1 cellular context compared by ENCODE assay signal in the genomic region with DNA sequence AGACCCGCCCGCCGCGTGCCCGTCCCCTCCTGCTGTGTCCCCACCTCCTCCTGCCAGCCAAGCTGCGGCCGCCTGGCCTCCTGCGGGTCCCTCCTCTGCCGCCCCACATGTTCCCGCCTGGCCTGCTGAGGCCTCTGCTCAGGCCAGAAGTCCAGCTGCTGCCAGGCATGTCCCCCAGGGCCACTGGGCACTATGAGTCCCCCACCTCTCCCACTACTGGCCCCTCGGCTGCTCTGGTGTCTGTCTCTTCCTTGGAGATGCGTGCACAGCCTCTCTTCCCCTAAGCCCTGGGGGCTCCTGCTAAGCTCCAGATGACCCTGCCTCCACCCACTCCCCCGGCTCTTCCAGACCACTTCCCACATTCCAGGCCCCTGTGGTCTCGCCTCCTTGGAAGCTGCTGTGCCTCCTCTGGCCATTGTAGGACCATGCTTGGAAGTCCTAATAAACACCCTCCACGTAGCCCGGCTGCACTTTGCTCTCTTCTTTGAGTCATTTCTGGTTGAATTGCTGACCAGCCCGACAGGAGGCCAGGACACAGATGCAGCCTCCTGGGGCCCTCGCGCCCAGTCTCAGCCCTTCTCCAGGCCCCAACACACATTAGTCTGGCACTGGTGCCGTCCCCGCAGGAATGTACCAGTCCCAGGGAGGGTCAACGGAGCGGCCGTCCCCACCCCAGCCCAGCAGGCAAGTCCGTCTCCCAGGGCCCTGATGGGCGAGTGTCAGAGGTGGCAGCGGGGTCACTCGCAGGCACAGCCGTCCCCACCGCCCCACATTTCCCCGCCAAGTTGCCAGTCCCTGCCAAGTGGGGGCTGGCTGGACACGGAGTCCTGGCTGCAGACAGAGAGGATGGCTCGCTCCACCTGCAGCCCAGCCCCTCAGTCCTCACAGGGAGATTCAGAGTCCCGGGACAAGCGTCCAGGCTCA.
TF ChIP-seq lines count a peak whose summit lies in the region.

No MANE protein-coding gene starts in this region.

TF ChIP-seq in HepG2, 621 proteins besides CTCF, POLR2A, EP300 and RAD21 (continued from another document and continues in another):
- TF ChIP-seq, protein P1, sequence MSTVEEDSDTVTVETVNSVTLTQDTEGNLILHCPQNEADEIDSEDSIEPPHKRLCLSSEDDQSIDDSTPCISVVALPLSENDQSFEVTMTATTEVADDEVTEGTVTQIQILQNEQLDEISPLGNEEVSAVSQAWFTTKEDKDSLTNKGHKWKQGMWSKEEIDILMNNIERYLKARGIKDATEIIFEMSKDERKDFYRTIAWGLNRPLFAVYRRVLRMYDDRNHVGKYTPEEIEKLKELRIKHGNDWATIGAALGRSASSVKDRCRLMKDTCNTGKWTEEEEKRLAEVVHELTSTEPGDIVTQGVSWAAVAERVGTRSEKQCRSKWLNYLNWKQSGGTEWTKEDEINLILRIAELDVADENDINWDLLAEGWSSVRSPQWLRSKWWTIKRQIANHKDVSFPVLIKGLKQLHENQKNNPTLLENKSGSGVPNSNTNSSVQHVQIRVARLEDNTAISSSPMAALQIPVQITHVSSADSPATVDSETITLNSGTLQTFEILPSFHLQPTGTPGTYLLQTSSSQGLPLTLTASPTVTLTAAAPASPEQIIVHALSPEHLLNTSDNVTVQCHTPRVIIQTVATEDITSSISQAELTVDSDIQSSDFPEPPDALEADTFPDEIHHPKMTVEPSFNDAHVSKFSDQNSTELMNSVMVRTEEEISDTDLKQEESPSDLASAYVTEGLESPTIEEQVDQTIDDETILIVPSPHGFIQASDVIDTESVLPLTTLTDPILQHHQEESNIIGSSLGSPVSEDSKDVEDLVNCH (CRISPR knock-in tag; IDR thresholded peaks at IDR 0.05) = no peak
- TF ChIP-seq ZNF703 (CRISPR knock-in tag; IDR thresholded peaks at IDR 0.05; ENCODE audit: borderline replicate concordance) (no peak), HOXA3 (CRISPR knock-in tag; IDR thresholded peaks at IDR 0.05) (peak; percentile 32; the same call in 1 of the 2 replicates), PCBP1 (IDR thresholded peaks at IDR 0.05; ENCODE audit: borderline replicate concordance, low read depth, low read length) (no peak), RFXAP (CRISPR knock-in tag; IDR thresholded peaks at IDR 0.05; ENCODE audit: borderline replicate concordance) (no peak), ZMYM3 (CRISPR knock-in tag; IDR thresholded peaks at IDR 0.05) (peak; percentile 76), HOXA9 (CRISPR knock-in tag; IDR thresholded peaks at IDR 0.05; ENCODE audit: borderline replicate concordance) (no peak), NFE2 (CRISPR knock-in tag; IDR thresholded peaks at IDR 0.05) (no peak), REL (CRISPR knock-in tag; conservative IDR thresholded peaks at IDR 0.05) (no peak), ADNP (CRISPR knock-in tag; IDR thresholded peaks at IDR 0.05) (no peak), KMT2B (CRISPR knock-in tag; IDR thresholded peaks at IDR 0.05) (no peak), ZNF263 (CRISPR knock-in tag; IDR thresholded peaks at IDR 0.05) (no peak), KLF11 (CRISPR knock-in tag; IDR thresholded peaks at IDR 0.05) (no peak), SNAI1 (CRISPR knock-in tag; IDR thresholded peaks at IDR 0.05; ENCODE audit: borderline replicate concordance) (no peak), TCF7L2 (IDR thresholded peaks at IDR 0.05; ENCODE audit: low read depth, low read length) (no peak), RXRB (CRISPR knock-in tag; IDR thresholded peaks at IDR 0.05; ENCODE audit: borderline replicate concordance) (0 out of 2 replicates have a peak, but pooled peaks have one; percentile 15), SALL1 (CRISPR knock-in tag; IDR thresholded peaks at IDR 0.05) (peak; percentile 58), PHF8 (CRISPR knock-in tag; IDR thresholded peaks at IDR 0.05) (peak; percentile 33; the same call in 1 of the 2 replicates), ZNF788 (CRISPR knock-in tag; IDR thresholded peaks at IDR 0.05; ENCODE audit: borderline replicate concordance) (0 out of 2 replicates have a peak, but pooled peaks have one; percentile 32), ZSCAN31 (CRISPR knock-in tag; IDR thresholded peaks at IDR 0.05; ENCODE audit: low read depth) (peak; percentile 30; the same call in 1 of the 2 replicates), ERF (CRISPR knock-in tag; IDR thresholded peaks at IDR 0.05) (no peak; the same call in 1 of the 2 replicates)
- TF ChIP-seq, protein P2, sequence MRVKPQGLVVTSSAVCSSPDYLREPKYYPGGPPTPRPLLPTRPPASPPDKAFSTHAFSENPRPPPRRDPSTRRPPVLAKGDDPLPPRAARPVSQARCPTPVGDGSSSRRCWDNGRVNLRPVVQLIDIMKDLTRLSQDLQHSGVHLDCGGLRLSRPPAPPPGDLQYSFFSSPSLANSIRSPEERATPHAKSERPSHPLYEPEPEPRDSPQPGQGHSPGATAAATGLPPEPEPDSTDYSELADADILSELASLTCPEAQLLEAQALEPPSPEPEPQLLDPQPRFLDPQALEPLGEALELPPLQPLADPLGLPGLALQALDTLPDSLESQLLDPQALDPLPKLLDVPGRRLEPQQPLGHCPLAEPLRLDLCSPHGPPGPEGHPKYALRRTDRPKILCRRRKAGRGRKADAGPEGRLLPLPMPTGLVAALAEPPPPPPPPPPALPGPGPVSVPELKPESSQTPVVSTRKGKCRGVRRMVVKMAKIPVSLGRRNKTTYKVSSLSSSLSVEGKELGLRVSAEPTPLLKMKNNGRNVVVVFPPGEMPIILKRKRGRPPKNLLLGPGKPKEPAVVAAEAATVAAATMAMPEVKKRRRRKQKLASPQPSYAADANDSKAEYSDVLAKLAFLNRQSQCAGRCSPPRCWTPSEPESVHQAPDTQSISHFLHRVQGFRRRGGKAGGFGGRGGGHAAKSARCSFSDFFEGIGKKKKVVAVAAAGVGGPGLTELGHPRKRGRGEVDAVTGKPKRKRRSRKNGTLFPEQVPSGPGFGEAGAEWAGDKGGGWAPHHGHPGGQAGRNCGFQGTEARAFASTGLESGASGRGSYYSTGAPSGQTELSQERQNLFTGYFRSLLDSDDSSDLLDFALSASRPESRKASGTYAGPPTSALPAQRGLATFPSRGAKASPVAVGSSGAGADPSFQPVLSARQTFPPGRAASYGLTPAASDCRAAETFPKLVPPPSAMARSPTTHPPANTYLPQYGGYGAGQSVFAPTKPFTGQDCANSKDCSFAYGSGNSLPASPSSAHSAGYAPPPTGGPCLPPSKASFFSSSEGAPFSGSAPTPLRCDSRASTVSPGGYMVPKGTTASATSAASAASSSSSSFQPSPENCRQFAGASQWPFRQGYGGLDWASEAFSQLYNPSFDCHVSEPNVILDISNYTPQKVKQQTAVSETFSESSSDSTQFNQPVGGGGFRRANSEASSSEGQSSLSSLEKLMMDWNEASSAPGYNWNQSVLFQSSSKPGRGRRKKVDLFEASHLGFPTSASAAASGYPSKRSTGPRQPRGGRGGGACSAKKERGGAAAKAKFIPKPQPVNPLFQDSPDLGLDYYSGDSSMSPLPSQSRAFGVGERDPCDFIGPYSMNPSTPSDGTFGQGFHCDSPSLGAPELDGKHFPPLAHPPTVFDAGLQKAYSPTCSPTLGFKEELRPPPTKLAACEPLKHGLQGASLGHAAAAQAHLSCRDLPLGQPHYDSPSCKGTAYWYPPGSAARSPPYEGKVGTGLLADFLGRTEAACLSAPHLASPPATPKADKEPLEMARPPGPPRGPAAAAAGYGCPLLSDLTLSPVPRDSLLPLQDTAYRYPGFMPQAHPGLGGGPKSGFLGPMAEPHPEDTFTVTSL (CRISPR knock-in tag; IDR thresholded peaks at IDR 0.05; ENCODE audit: borderline replicate concordance) = 0 out of 2 replicates have a peak, but pooled peaks have one; percentile 17
- TF ChIP-seq, protein P3, sequence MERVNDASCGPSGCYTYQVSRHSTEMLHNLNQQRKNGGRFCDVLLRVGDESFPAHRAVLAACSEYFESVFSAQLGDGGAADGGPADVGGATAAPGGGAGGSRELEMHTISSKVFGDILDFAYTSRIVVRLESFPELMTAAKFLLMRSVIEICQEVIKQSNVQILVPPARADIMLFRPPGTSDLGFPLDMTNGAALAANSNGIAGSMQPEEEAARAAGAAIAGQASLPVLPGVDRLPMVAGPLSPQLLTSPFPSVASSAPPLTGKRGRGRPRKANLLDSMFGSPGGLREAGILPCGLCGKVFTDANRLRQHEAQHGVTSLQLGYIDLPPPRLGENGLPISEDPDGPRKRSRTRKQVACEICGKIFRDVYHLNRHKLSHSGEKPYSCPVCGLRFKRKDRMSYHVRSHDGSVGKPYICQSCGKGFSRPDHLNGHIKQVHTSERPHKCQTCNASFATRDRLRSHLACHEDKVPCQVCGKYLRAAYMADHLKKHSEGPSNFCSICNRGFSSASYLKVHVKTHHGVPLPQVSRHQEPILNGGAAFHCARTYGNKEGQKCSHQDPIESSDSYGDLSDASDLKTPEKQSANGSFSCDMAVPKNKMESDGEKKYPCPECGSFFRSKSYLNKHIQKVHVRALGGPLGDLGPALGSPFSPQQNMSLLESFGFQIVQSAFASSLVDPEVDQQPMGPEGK (CRISPR knock-in tag; IDR thresholded peaks at IDR 0.05) = peak; percentile 47; the same call in 1 of the 2 replicates
- TF ChIP-seq, protein P4, sequence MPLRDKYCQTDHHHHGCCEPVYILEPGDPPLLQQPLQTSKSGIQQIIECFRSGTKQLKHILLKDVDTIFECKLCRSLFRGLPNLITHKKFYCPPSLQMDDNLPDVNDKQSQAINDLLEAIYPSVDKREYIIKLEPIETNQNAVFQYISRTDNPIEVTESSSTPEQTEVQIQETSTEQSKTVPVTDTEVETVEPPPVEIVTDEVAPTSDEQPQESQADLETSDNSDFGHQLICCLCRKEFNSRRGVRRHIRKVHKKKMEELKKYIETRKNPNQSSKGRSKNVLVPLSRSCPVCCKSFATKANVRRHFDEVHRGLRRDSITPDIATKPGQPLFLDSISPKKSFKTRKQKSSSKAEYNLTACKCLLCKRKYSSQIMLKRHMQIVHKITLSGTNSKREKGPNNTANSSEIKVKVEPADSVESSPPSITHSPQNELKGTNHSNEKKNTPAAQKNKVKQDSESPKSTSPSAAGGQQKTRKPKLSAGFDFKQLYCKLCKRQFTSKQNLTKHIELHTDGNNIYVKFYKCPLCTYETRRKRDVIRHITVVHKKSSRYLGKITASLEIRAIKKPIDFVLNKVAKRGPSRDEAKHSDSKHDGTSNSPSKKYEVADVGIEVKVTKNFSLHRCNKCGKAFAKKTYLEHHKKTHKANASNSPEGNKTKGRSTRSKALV (CRISPR knock-in tag; IDR thresholded peaks at IDR 0.05) = 0 out of 2 replicates have a peak, but pooled peaks have one; percentile 31
- TF ChIP-seq, protein P5, sequence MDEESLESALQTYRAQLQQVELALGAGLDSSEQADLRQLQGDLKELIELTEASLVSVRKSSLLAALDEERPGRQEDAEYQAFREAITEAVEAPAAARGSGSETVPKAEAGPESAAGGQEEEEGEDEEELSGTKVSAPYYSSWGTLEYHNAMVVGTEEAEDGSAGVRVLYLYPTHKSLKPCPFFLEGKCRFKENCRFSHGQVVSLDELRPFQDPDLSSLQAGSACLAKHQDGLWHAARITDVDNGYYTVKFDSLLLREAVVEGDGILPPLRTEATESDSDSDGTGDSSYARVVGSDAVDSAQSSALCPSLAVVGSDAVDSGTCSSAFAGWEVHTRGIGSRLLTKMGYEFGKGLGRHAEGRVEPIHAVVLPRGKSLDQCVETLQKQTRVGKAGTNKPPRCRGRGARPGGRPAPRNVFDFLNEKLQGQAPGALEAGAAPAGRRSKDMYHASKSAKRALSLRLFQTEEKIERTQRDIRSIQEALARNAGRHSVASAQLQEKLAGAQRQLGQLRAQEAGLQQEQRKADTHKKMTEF (CRISPR knock-in tag; IDR thresholded peaks at IDR 0.05) = no peak
- TF ChIP-seq, protein P6, sequence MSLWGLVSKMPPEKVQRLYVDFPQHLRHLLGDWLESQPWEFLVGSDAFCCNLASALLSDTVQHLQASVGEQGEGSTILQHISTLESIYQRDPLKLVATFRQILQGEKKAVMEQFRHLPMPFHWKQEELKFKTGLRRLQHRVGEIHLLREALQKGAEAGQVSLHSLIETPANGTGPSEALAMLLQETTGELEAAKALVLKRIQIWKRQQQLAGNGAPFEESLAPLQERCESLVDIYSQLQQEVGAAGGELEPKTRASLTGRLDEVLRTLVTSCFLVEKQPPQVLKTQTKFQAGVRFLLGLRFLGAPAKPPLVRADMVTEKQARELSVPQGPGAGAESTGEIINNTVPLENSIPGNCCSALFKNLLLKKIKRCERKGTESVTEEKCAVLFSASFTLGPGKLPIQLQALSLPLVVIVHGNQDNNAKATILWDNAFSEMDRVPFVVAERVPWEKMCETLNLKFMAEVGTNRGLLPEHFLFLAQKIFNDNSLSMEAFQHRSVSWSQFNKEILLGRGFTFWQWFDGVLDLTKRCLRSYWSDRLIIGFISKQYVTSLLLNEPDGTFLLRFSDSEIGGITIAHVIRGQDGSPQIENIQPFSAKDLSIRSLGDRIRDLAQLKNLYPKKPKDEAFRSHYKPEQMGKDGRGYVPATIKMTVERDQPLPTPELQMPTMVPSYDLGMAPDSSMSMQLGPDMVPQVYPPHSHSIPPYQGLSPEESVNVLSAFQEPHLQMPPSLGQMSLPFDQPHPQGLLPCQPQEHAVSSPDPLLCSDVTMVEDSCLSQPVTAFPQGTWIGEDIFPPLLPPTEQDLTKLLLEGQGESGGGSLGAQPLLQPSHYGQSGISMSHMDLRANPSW (CRISPR knock-in tag; IDR thresholded peaks at IDR 0.05; ENCODE audit: borderline replicate concordance) = no peak
- TF ChIP-seq, protein P7, sequence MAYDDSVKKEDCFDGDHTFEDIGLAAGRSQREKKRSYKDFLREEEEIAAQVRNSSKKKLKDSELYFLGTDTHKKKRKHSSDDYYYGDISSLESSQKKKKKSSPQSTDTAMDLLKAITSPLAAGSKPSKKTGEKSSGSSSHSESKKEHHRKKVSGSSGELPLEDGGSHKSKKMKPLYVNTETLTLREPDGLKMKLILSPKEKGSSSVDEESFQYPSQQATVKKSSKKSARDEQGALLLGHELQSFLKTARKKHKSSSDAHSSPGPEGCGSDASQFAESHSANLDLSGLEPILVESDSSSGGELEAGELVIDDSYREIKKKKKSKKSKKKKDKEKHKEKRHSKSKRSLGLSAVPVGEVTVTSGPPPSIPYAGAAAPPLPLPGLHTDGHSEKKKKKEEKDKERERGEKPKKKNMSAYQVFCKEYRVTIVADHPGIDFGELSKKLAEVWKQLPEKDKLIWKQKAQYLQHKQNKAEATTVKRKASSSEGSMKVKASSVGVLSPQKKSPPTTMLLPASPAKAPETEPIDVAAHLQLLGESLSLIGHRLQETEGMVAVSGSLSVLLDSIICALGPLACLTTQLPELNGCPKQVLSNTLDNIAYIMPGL (CRISPR knock-in tag; IDR thresholded peaks at IDR 0.05; ENCODE audit: borderline replicate concordance in 1 of 2, low read depth in 1 of 2) = 0 out of 4 replicates have a peak, but pooled peaks of 1 of the 2 experiments have one; percentile 29
- TF ChIP-seq, protein P8, sequence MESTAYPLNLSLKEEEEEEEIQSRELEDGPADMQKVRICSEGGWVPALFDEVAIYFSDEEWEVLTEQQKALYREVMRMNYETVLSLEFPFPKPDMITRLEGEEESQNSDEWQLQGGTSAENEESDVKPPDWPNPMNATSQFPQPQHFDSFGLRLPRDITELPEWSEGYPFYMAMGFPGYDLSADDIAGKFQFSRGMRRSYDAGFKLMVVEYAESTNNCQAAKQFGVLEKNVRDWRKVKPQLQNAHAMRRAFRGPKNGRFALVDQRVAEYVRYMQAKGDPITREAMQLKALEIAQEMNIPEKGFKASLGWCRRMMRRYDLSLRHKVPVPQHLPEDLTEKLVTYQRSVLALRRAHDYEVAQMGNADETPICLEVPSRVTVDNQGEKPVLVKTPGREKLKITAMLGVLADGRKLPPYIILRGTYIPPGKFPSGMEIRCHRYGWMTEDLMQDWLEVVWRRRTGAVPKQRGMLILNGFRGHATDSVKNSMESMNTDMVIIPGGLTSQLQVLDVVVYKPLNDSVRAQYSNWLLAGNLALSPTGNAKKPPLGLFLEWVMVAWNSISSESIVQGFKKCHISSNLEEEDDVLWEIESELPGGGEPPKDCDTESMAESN (CRISPR knock-in tag; conservative IDR thresholded peaks at IDR 0.05) = no peak
- TF ChIP-seq, protein P9, sequence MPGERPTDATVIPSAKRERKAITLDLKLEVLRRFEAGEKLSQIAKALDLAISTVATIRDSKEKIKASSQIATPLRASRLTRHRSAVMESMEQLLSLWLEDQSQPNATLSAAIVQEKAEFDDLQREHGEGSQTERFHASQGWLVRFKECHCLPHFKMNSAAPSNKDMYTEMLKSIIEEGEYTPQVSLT (CRISPR knock-in tag; IDR thresholded peaks at IDR 0.05; ENCODE audit: borderline replicate concordance, low read depth) = no peak
